1 cellular context compared by ENCODE assay signal in genomic region chr1:64006276-64007051, GRCh38.
TF ChIP-seq lines count a peak whose summit lies in the region.

No MANE protein-coding gene starts in this region.

TF ChIP-seq in GM23338, 12 proteins besides CTCF, POLR2A, EP300 and RAD21 (continued from another document):
- TF ChIP-seq ZNF462 (CRISPR knock-in tag; IDR thresholded peaks at IDR 0.05) (no peak), ZNF114 (CRISPR knock-in tag; IDR thresholded peaks at IDR 0.05) (no peak), EZH2 (IDR thresholded peaks at IDR 0.05; ENCODE audit: low read depth, unreplicated experiment) (no peak), EZH2phosphoT487 (IDR thresholded peaks at IDR 0.05; ENCODE audit: unreplicated experiment) (no peak)
